ENCODE assay signal across 1 cellular context in genomic region chr20:37379967-37380828, GRCh38.
A peak's percentile ranks its signal among the peaks of the same experiment; 100 is the strongest.
TF ChIP-seq lines count a peak whose summit lies in the region.

No MANE protein-coding gene starts in this region.

TF ChIP-seq in K562, 482 proteins besides CTCF, POLR2A, EP300 and RAD21 (continued from another document and continues in another):
- TF ChIP-seq, protein P1, sequence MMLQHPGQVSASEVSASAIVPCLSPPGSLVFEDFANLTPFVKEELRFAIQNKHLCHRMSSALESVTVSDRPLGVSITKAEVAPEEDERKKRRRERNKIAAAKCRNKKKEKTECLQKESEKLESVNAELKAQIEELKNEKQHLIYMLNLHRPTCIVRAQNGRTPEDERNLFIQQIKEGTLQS (IDR thresholded peaks at IDR 0.05) = peak; percentile 40; the same call in 1 of the 2 replicates
- TF ChIP-seq, protein P1 (CRISPR knock-in tag; conservative IDR thresholded peaks at IDR 0.05) = no peak
- TF ChIP-seq, protein P2, sequence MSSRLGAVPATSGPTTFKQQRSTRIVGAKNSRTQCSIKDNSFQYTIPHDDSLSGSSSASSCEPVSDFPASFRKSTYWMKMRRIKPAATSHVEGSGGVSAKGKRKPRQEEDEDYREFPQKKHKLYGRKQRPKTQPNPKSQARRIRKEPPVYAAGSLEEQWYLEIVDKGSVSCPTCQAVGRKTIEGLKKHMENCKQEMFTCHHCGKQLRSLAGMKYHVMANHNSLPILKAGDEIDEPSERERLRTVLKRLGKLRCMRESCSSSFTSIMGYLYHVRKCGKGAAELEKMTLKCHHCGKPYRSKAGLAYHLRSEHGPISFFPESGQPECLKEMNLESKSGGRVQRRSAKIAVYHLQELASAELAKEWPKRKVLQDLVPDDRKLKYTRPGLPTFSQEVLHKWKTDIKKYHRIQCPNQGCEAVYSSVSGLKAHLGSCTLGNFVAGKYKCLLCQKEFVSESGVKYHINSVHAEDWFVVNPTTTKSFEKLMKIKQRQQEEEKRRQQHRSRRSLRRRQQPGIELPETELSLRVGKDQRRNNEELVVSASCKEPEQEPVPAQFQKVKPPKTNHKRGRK (tag; IDR thresholded peaks at IDR 0.05) = peak; percentile 83
- TF ChIP-seq, protein P3, sequence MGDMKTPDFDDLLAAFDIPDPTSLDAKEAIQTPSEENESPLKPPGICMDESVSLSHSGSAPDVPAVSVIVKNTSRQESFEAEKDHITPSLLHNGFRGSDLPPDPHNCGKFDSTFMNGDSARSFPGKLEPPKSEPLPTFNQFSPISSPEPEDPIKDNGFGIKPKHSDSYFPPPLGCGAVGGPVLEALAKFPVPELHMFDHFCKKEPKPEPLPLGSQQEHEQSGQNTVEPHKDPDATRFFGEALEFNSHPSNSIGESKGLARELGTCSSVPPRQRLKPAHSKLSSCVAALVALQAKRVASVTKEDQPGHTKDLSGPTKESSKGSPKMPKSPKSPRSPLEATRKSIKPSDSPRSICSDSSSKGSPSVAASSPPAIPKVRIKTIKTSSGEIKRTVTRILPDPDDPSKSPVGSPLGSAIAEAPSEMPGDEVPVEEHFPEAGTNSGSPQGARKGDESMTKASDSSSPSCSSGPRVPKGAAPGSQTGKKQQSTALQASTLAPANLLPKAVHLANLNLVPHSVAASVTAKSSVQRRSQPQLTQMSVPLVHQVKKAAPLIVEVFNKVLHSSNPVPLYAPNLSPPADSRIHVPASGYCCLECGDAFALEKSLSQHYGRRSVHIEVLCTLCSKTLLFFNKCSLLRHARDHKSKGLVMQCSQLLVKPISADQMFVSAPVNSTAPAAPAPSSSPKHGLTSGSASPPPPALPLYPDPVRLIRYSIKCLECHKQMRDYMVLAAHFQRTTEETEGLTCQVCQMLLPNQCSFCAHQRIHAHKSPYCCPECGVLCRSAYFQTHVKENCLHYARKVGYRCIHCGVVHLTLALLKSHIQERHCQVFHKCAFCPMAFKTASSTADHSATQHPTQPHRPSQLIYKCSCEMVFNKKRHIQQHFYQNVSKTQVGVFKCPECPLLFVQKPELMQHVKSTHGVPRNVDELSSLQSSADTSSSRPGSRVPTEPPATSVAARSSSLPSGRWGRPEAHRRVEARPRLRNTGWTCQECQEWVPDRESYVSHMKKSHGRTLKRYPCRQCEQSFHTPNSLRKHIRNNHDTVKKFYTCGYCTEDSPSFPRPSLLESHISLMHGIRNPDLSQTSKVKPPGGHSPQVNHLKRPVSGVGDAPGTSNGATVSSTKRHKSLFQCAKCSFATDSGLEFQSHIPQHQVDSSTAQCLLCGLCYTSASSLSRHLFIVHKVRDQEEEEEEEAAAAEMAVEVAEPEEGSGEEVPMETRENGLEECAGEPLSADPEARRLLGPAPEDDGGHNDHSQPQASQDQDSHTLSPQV (IDR thresholded peaks at IDR 0.05) = peak; percentile 7
- TF ChIP-seq PTBP1 (IDR thresholded peaks at IDR 0.05; ENCODE audit: low read depth, low read length) (0 out of 2 replicates have a peak, but pooled peaks have one; percentile 66), CEBPZ (IDR thresholded peaks at IDR 0.05; ENCODE audit: borderline replicate concordance, low read depth, low read length) (no peak), HNRNPUL1 (IDR thresholded peaks at IDR 0.05; ENCODE audit: low read length) (no peak), SMAD3 (CRISPR knock-in tag; conservative IDR thresholded peaks at IDR 0.05) (no peak), SUPT5H (IDR thresholded peaks at IDR 0.05) (no peak), POLR2AphosphoS5 (IDR thresholded peaks at IDR 0.05; ENCODE audit: control insufficient read depth, insufficient read depth, low read depth, low read length) (no peak), KAT8 (IDR thresholded peaks at IDR 0.05; ENCODE audit: low read depth) (no peak), RBM25 (IDR thresholded peaks at IDR 0.05; ENCODE audit: low read depth, low read length, severe bottlenecking) (peak; percentile 86), NFXL1 (CRISPR knock-in tag; IDR thresholded peaks at IDR 0.05) (no peak), ILF3 (IDR thresholded peaks at IDR 0.05; ENCODE audit: borderline replicate concordance) (no peak), SRSF7 (optimal IDR thresholded peaks at IDR 0.05; ENCODE audit: low read depth, low read length) (no peak), ZNF76 (CRISPR knock-in tag; IDR thresholded peaks at IDR 0.05; ENCODE audit: borderline replicate concordance) (no peak), SMARCB1 (IDR thresholded peaks at IDR 0.05; ENCODE audit: insufficient read length, low read depth) (no peak), ESRRA (IDR thresholded peaks at IDR 0.05; ENCODE audit: borderline replicate concordance, low read depth) (peak; percentile 39; the same call in 1 of the 2 replicates), FOXA1 (IDR thresholded peaks at IDR 0.05; ENCODE audit: borderline replicate concordance) (peak; percentile 49), HNRNPK (IDR thresholded peaks at IDR 0.05; ENCODE audit: low read depth, low read length, poor library complexity, severe bottlenecking) (no peak), JUND (IDR thresholded peaks at IDR 0.05; ENCODE audit: borderline replicate concordance, low read depth, low read length) (peak; percentile 71), JUND (tag; IDR thresholded peaks at IDR 0.05; ENCODE audit: borderline replicate concordance, low read depth, low read length) (peak; percentile 44; the same call in 1 of the 3 replicates), PTRF (tag; IDR thresholded peaks at IDR 0.05) (no peak), ZFP36 (IDR thresholded peaks at IDR 0.05; ENCODE audit: low read depth, low read length, partially characterized antibody) (peak; percentile 95), CHD2 (IDR thresholded peaks at IDR 0.05; ENCODE audit: low read depth, low read length) (no peak), CREB3L1 (IDR thresholded peaks at IDR 0.05; ENCODE audit: borderline replicate concordance, low read depth) (no peak), ZNF24 (IDR thresholded peaks at IDR 0.05) (no peak), USF2 (CRISPR knock-in tag; IDR thresholded peaks at IDR 0.05) (no peak), SIRT6 (IDR thresholded peaks at IDR 0.05; ENCODE audit: low read depth, low read length) (no peak), FOXA3 (CRISPR knock-in tag; conservative IDR thresholded peaks at IDR 0.05 in 1 of 2, IDR thresholded peaks at IDR 0.05 in 1 of 2) (peak; percentile 59 to 70; a peak in 2 of 4 replicates), ELF2 (CRISPR knock-in tag; IDR thresholded peaks at IDR 0.05) (no peak), RCOR1 (IDR thresholded peaks at IDR 0.05; ENCODE audit: borderline replicate concordance in 1 of 2, low read depth in 2 of 2, low read length in 2 of 2) (peak in 1 of 2 experiments; percentile 57; a peak in 1 of 4 replicates), FUS (optimal IDR thresholded peaks at IDR 0.05; ENCODE audit: low read depth, low read length) (no peak), SIN3B (IDR thresholded peaks at IDR 0.05; ENCODE audit: low read depth) (no peak), SMAD1 (IDR thresholded peaks at IDR 0.05; ENCODE audit: low read depth, low read length, partially characterized antibody) (no peak), SMARCA4 (IDR thresholded peaks at IDR 0.05) (peak; percentile 46; the same call in 1 of the 2 replicates), MTA3 (IDR thresholded peaks at IDR 0.05; ENCODE audit: borderline replicate concordance) (no peak), DACH1 (IDR thresholded peaks at IDR 0.05; ENCODE audit: partially characterized antibody) (peak; percentile 42), SMAD4 (CRISPR knock-in tag; conservative IDR thresholded peaks at IDR 0.05) (no peak)
- TF ChIP-seq, protein P4, sequence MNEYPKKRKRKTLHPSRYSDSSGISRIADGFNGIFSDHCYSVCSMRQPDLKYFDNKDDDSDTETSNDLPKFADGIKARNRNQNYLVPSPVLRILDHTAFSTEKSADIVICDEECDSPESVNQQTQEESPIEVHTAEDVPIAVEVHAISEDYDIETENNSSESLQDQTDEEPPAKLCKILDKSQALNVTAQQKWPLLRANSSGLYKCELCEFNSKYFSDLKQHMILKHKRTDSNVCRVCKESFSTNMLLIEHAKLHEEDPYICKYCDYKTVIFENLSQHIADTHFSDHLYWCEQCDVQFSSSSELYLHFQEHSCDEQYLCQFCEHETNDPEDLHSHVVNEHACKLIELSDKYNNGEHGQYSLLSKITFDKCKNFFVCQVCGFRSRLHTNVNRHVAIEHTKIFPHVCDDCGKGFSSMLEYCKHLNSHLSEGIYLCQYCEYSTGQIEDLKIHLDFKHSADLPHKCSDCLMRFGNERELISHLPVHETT (CRISPR knock-in tag; conservative IDR thresholded peaks at IDR 0.05 in 1 of 2, IDR thresholded peaks at IDR 0.05 in 1 of 2) = no peak
- TF ChIP-seq, protein P5, sequence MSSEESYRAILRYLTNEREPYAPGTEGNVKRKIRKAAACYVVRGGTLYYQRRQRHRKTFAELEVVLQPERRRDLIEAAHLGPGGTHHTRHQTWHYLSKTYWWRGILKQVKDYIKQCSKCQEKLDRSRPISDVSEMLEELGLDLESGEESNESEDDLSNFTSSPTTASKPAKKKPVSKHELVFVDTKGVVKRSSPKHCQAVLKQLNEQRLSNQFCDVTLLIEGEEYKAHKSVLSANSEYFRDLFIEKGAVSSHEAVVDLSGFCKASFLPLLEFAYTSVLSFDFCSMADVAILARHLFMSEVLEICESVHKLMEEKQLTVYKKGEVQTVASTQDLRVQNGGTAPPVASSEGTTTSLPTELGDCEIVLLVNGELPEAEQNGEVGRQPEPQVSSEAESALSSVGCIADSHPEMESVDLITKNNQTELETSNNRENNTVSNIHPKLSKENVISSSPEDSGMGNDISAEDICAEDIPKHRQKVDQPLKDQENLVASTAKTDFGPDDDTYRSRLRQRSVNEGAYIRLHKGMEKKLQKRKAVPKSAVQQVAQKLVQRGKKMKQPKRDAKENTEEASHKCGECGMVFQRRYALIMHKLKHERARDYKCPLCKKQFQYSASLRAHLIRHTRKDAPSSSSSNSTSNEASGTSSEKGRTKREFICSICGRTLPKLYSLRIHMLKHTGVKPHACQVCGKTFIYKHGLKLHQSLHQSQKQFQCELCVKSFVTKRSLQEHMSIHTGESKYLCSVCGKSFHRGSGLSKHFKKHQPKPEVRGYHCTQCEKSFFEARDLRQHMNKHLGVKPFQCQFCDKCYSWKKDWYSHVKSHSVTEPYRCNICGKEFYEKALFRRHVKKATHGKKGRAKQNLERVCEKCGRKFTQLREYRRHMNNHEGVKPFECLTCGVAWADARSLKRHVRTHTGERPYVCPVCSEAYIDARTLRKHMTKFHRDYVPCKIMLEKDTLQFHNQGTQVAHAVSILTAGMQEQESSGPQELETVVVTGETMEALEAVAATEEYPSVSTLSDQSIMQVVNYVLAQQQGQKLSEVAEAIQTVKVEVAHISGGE (CRISPR knock-in tag; IDR thresholded peaks at IDR 0.05) = no peak
- TF ChIP-seq, protein P6, sequence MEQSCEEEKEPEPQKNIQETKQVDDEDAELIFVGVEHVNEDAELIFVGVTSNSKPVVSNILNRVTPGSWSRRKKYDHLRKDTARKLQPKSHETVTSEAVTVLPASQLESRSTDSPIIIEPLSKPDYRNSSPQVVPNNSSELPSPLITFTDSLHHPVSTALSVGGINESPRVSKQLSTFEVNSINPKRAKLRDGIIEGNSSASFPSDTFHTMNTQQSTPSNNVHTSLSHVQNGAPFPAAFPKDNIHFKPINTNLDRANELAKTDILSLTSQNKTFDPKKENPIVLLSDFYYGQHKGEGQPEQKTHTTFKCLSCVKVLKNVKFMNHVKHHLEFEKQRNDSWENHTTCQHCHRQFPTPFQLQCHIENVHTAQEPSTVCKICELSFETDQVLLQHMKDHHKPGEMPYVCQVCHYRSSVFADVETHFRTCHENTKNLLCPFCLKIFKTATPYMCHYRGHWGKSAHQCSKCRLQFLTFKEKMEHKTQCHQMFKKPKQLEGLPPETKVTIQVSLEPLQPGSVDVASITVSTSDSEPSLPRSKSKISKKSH (CRISPR knock-in tag; IDR thresholded peaks at IDR 0.05) = no peak
